ENCODE assay signal across 19 cellular contexts in genomic region chr7:25249772-25250171, GRCh38. TPM values are rescaled to one million over a fixed set of nuclear protein-coding genes. Genes with fewer than 3 reads are reported as not detected.
DNase-seq lines count a peak whose midpoint lies in the region; ATAC-seq, FAIRE-seq and TF ChIP-seq lines count a peak whose summit lies in the region.
"Had no signal": no experiment of that assay in that cellular context is flagged by ENCODE, and none has a peak within 500 bp of the region (broad histone marks: within the 10 kb centered on the region; RNA-seq: fewer than 3 reads in every experiment).

No MANE protein-coding gene starts in this region.

- H3K27ac ChIP-seq in right lobe of liver: peak overlapping the region in 1 of 3 donors; percentile 56
- H3K27ac ChIP-seq: 22Rv1, KMS-11 had no signal

- no peak overlapping the region for H3K4me3 ChIP-seq in right lobe of liver

- no peak for TF ChIP-seq POLR2A in right lobe of liver (IDR thresholded peaks at IDR 0.05)

- DNase-seq in DMS53 (lab: John Stamatoyannopoulos, UW) (peak; percentile 19), DMS53 treated with DMSO at 0.1 percent for 48 hours (lab: John Stamatoyannopoulos, UW; ENCODE audit: unreplicated experiment) (no peak), left colon (no peak), right lobe of liver (no peak), NCI-H510A treated with DMSO at 0.1 percent for 48 hours (lab: John Stamatoyannopoulos, UW) (no peak), urothelium cell line (ENCODE audit: low spot score) (no peak), Ammon's horn (ENCODE audit: low spot score) (no peak)
- DNase-seq: C1 segment of cervical spinal cord; Caco-2; CD4-positive, alpha-beta T cell; GF-D8; H9 had no signal

- ATAC-seq in left colon (peak; percentile 24), right lobe of liver (peak; percentile 87 to 98 (median 96))

- 47% methylated on average over 3 of the region's 3 CpGs for WGBS in right lobe of liver (ENCODE audit: insufficient coverage, low coverage, low lambda C conversion rate, missing lambda C conversion rate)

- intact Hi-C loops in left colon (cut with DNase I, micrococcal nuclease): no loop called here
- intact Hi-C loops in right lobe of liver (cut with DNase I): no loop called here

- no peaks in the 10 kb centered on the region for H3K9me3 ChIP-seq in right lobe of liver
- H3K9me3 ChIP-seq: Caco-2 had no signal

- H3K36me3 ChIP-seq in right lobe of liver: no peaks in the 10 kb centered on the region

- FAIRE-seq in urothelium cell line (lab: Jason Lieb, UNC): no peak
- FAIRE-seq: D721Med, H1, HTR-8/SVneo had no signal

- H3K4me1 ChIP-seq in right lobe of liver: peaks cover 0 to 12% (median 0%) of the 10 kb centered on the region in 4 donors

- no peak for TF ChIP-seq CTCF in right lobe of liver (IDR thresholded peaks at IDR 0.05)

- H3K27me3 ChIP-seq in right lobe of liver: no peaks in the 10 kb centered on the region

RNA-seq across cellular contexts. Expression of gene NPVF, which starts 21.5 kb away (rescaled TPM):
- not detected for total RNA-seq in left colon
- not detected for total RNA-seq in right lobe of liver
- total RNA-seq: A673; B cell; Caco-2; CD4-positive, alpha-beta T cell; H1; H9 had no signal
